26 cellular contexts compared by ENCODE assay signal in genomic region chr6:24997186-24997585, GRCh38.
DNase-seq lines count a peak whose midpoint lies in the region; ATAC-seq and TF ChIP-seq lines count a peak whose summit lies in the region.
"Had no signal": no experiment of that assay in that cellular context is flagged by ENCODE, and none has a peak within 500 bp of the region (broad histone marks: within the 10 kb centered on the region; RNA-seq: fewer than 3 reads in every experiment).

No MANE protein-coding gene starts in this region.

- CTCF ChIA-PET in activated naive CD4-positive, alpha-beta T cell treated with anti-CD3 and anti-CD28 coated beads for 36 hours (lab: Charles Lee) = interaction anchor here (0.9 to 1.5 kb wide), 2 partner anchors 21 to 86 kb away, joined by 3 to 5 read pairs; no protein-coding TSS in a partner anchor

- H3K27ac ChIP-seq in transverse colon (no peak overlapping the region), trophoblast cell (ENCODE audit: low read depth, low read length) (no peak overlapping the region)
- H3K27ac ChIP-seq: 22Rv1, body of pancreas, colonic mucosa, PC-9, SJCRH30, testis had no signal

- H3K9ac ChIP-seq in trophoblast cell (ENCODE audit: low read length) = no peak overlapping the region

- TF ChIP-seq POLR2A in transverse colon (IDR thresholded peaks at IDR 0.05) = no peak

- no peaks in the 10 kb centered on the region for H3K79me2 ChIP-seq in trophoblast cell (ENCODE audit: control insufficient read depth, insufficient read depth, low read length, poor library complexity)

- H3K79me1 ChIP-seq in trophoblast cell (ENCODE audit: low read length) = no peaks in the 10 kb centered on the region

- no peak for TF ChIP-seq CTCF in transverse colon (IDR thresholded peaks at IDR 0.05)

- H4K8ac ChIP-seq in trophoblast cell (ENCODE audit: low read depth, low read length) = no peak overlapping the region

- H3K9me3 ChIP-seq in transverse colon = no peaks in the 10 kb centered on the region
- H3K9me3 ChIP-seq in trophoblast cell (ENCODE audit: insufficient read depth, low read depth, low read length) = peaks cover 2% of the 10 kb centered on the region
- H3K9me3 ChIP-seq: BE2C, body of pancreas, colonic mucosa, SJCRH30, testis had no signal

- no peaks in the 10 kb centered on the region for H3K36me3 Mint-ChIP-seq in activated naive CD4-positive, alpha-beta T cell treated with anti-CD3 and anti-CD28 coated beads for 36 hours (ENCODE audit: low read depth)
- H3K36me3 Mint-ChIP-seq in activated naive CD8-positive, alpha-beta T cell treated with anti-CD3 and anti-CD28 coated beads, Interleukin-2, amount 10 ng/mL, durations not matched to agents 7 days and 5 days = peaks cover 39% of the 10 kb centered on the region
- H3K36me3 Mint-ChIP-seq in stimulated activated naive B cell treated with anti-CD40 and anti-IgM and Interleukin-4, amounts not matched to agents 10 μg/mL and 1 μg/mL and 100 μg/mL, for 72 hours = peaks cover 4 to 17% of the 10 kb centered on the region in 2 donors

- H3K4me3 Mint-ChIP-seq in activated naive CD4-positive, alpha-beta T cell treated with anti-CD3 and anti-CD28 coated beads for 36 hours = no peak overlapping the region
- peak overlapping the region; percentile 48 for H3K4me3 Mint-ChIP-seq in activated naive CD8-positive, alpha-beta T cell treated with anti-CD3 and anti-CD28 coated beads, Interleukin-2, amount 10 ng/mL, durations not matched to agents 7 days and 5 days
- peak overlapping the region in 1 of 2 donors; percentile 13 for H3K4me3 Mint-ChIP-seq in stimulated activated naive B cell treated with anti-CD40 and anti-IgM and Interleukin-4, amounts not matched to agents 10 μg/mL and 1 μg/mL and 100 μg/mL, for 72 hours
- H3K4me3 Mint-ChIP-seq: neural crest cell had no signal

- H2AK5ac ChIP-seq in trophoblast cell (ENCODE audit: low read length) = no peak overlapping the region

- H2AFZ ChIP-seq in trophoblast cell (ENCODE audit: insufficient read depth, low read length, poor library complexity) = no peak overlapping the region

- H3K18ac ChIP-seq in trophoblast cell (ENCODE audit: low read length) = no peak overlapping the region

- H3K14ac ChIP-seq in trophoblast cell (ENCODE audit: low read length) = no peak overlapping the region

- H2BK12ac ChIP-seq in trophoblast cell (ENCODE audit: low read length) = no peak overlapping the region

- no peak for DNase-seq in activated naive CD4-positive, alpha-beta T cell treated with anti-CD3 and anti-CD28 coated beads for 36 hours
- no peak for DNase-seq in activated naive CD4-positive, alpha-beta T cell (lab: John Stamatoyannopoulos, UW)
- DNase-seq in NOMO-1 treated with DMSO at 0.1 percent for 48 hours (lab: John Stamatoyannopoulos, UW; ENCODE audit: unreplicated experiment) (peak; percentile 57), transverse colon (no peak), trophoblast cell (no peak)
- DNase-seq in activated naive CD8-positive, alpha-beta T cell treated with anti-CD3 and anti-CD28 coated beads, Interleukin-2, amount 10 ng/mL, durations not matched to agents 7 days and 5 days = no peak
- no peak for DNase-seq in stimulated activated naive B cell treated with anti-CD40 and anti-IgM and Interleukin-4, amounts not matched to agents 10 μg/mL and 1 μg/mL and 100 μg/mL, for 72 hours
- no peak for DNase-seq in NK-92 treated with Interleukin-12 subunit alpha and Interleukin-12 subunit beta, amount 100 ng/mL, for 24 hours (lab: John Stamatoyannopoulos, UW)
- DNase-seq: activated naive CD4-positive, alpha-beta T cell treated with Interleukin-2 at 50 U/mL for 16 hours; BE2C; body of pancreas; colonic mucosa; DMS79; HCEC 1CT; heart left ventricle; mesendoderm; MM.1S; NCI-H1930; PC-9; SJCRH30; small intestine; stimulated activated CD8-positive, alpha-beta memory T cell treated with anti-CD3 and anti-CD28 coated beads, Interleukin-4, amount 100 ng/mL, for 48 hours; testis had no signal

- no peaks in the 10 kb centered on the region for H3K27me3 ChIP-seq in transverse colon
- no peaks in the 10 kb centered on the region for H3K27me3 ChIP-seq in trophoblast cell (ENCODE audit: insufficient read depth, low read length)
- H3K27me3 ChIP-seq: BE2C, body of pancreas, colonic mucosa, heart left ventricle, SJCRH30, testis had no signal

- H4K12ac ChIP-seq in trophoblast cell (ENCODE audit: low read depth, low read length) = no peak overlapping the region

- 58 to 88% methylated on average over 1 of the region's 1 CpG for WGBS in transverse colon (ENCODE audit: low coverage in 1 of 2), 2 donors
- no CpG with 5 or more reads among the region's 1 CpG for WGBS in trophoblast cell (ENCODE audit: extremely low coverage, insufficient coverage, insufficient read length)

- no peak for ATAC-seq in activated naive CD8-positive, alpha-beta T cell treated with anti-CD3 and anti-CD28 coated beads, Interleukin-2, amount 10 ng/mL, durations not matched to agents 7 days and 5 days (ENCODE audit: low read depth)
- ATAC-seq in stimulated activated naive B cell treated with anti-CD40 and anti-IgM and Interleukin-4, amounts not matched to agents 10 μg/mL and 1 μg/mL and 100 μg/mL, for 72 hours (replicated peaks) = peak in 1 of 2 donors; percentile 69
- ATAC-seq: body of pancreas had no signal

- no peaks in the 10 kb centered on the region for H3K4me1 ChIP-seq in transverse colon
- H3K4me1 ChIP-seq in trophoblast cell (ENCODE audit: control insufficient read depth in 1 of 2, insufficient read depth in 2 of 2, low read length in 2 of 2) = peaks cover 0 to 3% of the 10 kb centered on the region in 2 experiments
- H3K4me1 ChIP-seq: BE2C, body of pancreas, colonic mucosa, SJCRH30, testis had no signal

- TF ChIP-seq EP300 in transverse colon (IDR thresholded peaks at IDR 0.05; ENCODE audit: low read depth) = no peak

- H2BK5ac ChIP-seq in trophoblast cell (ENCODE audit: low read depth, low read length, poor library complexity) = no peak overlapping the region

- no peak overlapping the region for H2BK120ac ChIP-seq in trophoblast cell (ENCODE audit: insufficient read depth, low read length, poor library complexity)

- POLR2A ChIA-PET in activated naive CD8-positive, alpha-beta T cell treated with anti-CD3 and anti-CD28 coated beads, Interleukin-2, amount 10 ng/mL, durations not matched to agents 7 days and 5 days (lab: Charles Lee) = interaction anchor here (1.0 to 1.1 kb wide), 2 partner anchors 9 to 61 kb away, joined by 3 to 4 read pairs; partner anchors contain the start of gene RIPOR2

- intact Hi-C loops in activated naive CD4-positive, alpha-beta T cell treated with anti-CD3 and anti-CD28 coated beads for 36 hours (cut with micrococcal nuclease) = loop anchor here (2.0 kb wide), 1 partner anchor 74 kb away; no protein-coding TSS in a partner anchor
- intact Hi-C loops in transverse colon (cut with DNase I; ENCODE audit: low total_unique reads) = no loop called here

- peaks cover 3% of the 10 kb centered on the region for H3K9me3 Mint-ChIP-seq in activated naive CD4-positive, alpha-beta T cell treated with anti-CD3 and anti-CD28 coated beads for 36 hours
- H3K9me3 Mint-ChIP-seq in activated naive CD8-positive, alpha-beta T cell treated with anti-CD3 and anti-CD28 coated beads, Interleukin-2, amount 10 ng/mL, durations not matched to agents 7 days and 5 days = peaks cover 8% of the 10 kb centered on the region
- H3K9me3 Mint-ChIP-seq in stimulated activated naive B cell treated with anti-CD40 and anti-IgM and Interleukin-4, amounts not matched to agents 10 μg/mL and 1 μg/mL and 100 μg/mL, for 72 hours = peaks cover 5% of the 10 kb centered on the region in 2 donors
- H3K9me3 Mint-ChIP-seq: activated CD4-positive, alpha-beta T cell treated with anti-CD3 and anti-CD28 coated beads, Interleukin-2, amount 10 ng/mL, durations not matched to agents 24 days and 14 days had no signal

- H3K27me3 Mint-ChIP-seq in activated naive CD4-positive, alpha-beta T cell treated with anti-CD3 and anti-CD28 coated beads for 36 hours (ENCODE audit: low read depth) = no peaks in the 10 kb centered on the region
- H3K27me3 Mint-ChIP-seq in activated naive CD8-positive, alpha-beta T cell treated with anti-CD3 and anti-CD28 coated beads, Interleukin-2, amount 10 ng/mL, durations not matched to agents 7 days and 5 days = no peaks in the 10 kb centered on the region
- H3K27me3 Mint-ChIP-seq in stimulated activated naive B cell treated with anti-CD40 and anti-IgM and Interleukin-4, amounts not matched to agents 10 μg/mL and 1 μg/mL and 100 μg/mL, for 72 hours = no peaks in the 10 kb centered on the region
- H3K27me3 Mint-ChIP-seq: activated CD4-positive, alpha-beta T cell treated with anti-CD3 and anti-CD28 coated beads, Interleukin-2, amount 10 ng/mL, durations not matched to agents 24 days and 14 days had no signal

- no peak overlapping the region for H3K4me2 ChIP-seq in trophoblast cell (ENCODE audit: low read length)

- H3K4me3 ChIP-seq in transverse colon (no peak overlapping the region), trophoblast cell (ENCODE audit: low read depth, low read length) (no peak overlapping the region)
- H3K4me3 ChIP-seq: body of pancreas, colonic mucosa, heart left ventricle, PC-9, SJCRH30, testis had no signal

- no peak overlapping the region for H3K23ac ChIP-seq in trophoblast cell (ENCODE audit: low read length)

- H3K27ac Mint-ChIP-seq in activated naive CD4-positive, alpha-beta T cell treated with anti-CD3 and anti-CD28 coated beads for 36 hours = peak overlapping the region; percentile 14
- H3K27ac Mint-ChIP-seq in activated naive CD8-positive, alpha-beta T cell treated with anti-CD3 and anti-CD28 coated beads, Interleukin-2, amount 10 ng/mL, durations not matched to agents 7 days and 5 days = peak overlapping the region; percentile 78
- H3K27ac Mint-ChIP-seq in stimulated activated naive B cell treated with anti-CD40 and anti-IgM and Interleukin-4, amounts not matched to agents 10 μg/mL and 1 μg/mL and 100 μg/mL, for 72 hours = peak overlapping the region; percentile 5

- H4K91ac ChIP-seq in trophoblast cell (ENCODE audit: low read depth, low read length) = no peak overlapping the region

- peaks cover 56% of the 10 kb centered on the region for H3K4me1 Mint-ChIP-seq in activated naive CD4-positive, alpha-beta T cell treated with anti-CD3 and anti-CD28 coated beads for 36 hours (ENCODE audit: low read depth)
- H3K4me1 Mint-ChIP-seq in activated naive CD8-positive, alpha-beta T cell treated with anti-CD3 and anti-CD28 coated beads, Interleukin-2, amount 10 ng/mL, durations not matched to agents 7 days and 5 days = peaks cover 40% of the 10 kb centered on the region
- H3K4me1 Mint-ChIP-seq in stimulated activated naive B cell treated with anti-CD40 and anti-IgM and Interleukin-4, amounts not matched to agents 10 μg/mL and 1 μg/mL and 100 μg/mL, for 72 hours = peaks cover 45 to 62% of the 10 kb centered on the region in 2 donors

- H3K4ac ChIP-seq in trophoblast cell (ENCODE audit: low read depth, low read length) = no peak overlapping the region

- H3K36me3 ChIP-seq in transverse colon (no peaks in the 10 kb centered on the region), trophoblast cell (ENCODE audit: control insufficient read depth in 1 of 2, insufficient read depth in 2 of 2, low read length in 2 of 2) (no peaks in the 10 kb centered on the region)
- H3K36me3 ChIP-seq: BE2C, colonic mucosa, heart left ventricle, SJCRH30 had no signal

- in situ Hi-C loops in transverse colon (cut with MboI; ENCODE audit: low pct_ligation_motif_present in 1 of 4, low pct_unique_long_range_greater_than_20kb in 1 of 4, low sequenced_read_pairs in 3 of 4) = loop anchor here in 1 of 4 donors (10.0 kb wide), 1 partner anchor 142 kb away; no protein-coding TSS in a partner anchor

Comparison
In these comparisons a context has a peak if more than half of its experiments do, and no peak if none do; other contexts are left out.
1. H3K27ac Mint-ChIP-seq: peak in every context shown above with its lines; median percentile 78 in activated naive CD8-positive, alpha-beta T cell treated with anti-CD3 and anti-CD28 coated beads, Interleukin-2, amount 10 ng/mL, durations not matched to agents 7 days and 5 days; 14 in activated naive CD4-positive, alpha-beta T cell treated with anti-CD3 and anti-CD28 coated beads for 36 hours; 5 in stimulated activated naive B cell treated with anti-CD40 and anti-IgM and Interleukin-4, amounts not matched to agents 10 μg/mL and 1 μg/mL and 100 μg/mL, for 72 hours.